1 cellular context compared by ENCODE assay signal in genomic region chr11:35340715-35341114, GRCh38.
TF ChIP-seq lines count a peak whose summit lies in the region.

No MANE protein-coding gene starts in this region.

TF ChIP-seq in HepG2, 621 proteins besides CTCF, POLR2A, EP300 and RAD21 (continued from another document and continues in another):
- TF ChIP-seq ETS1 (CRISPR knock-in tag; IDR thresholded peaks at IDR 0.05) = no peak
- no peak for TF ChIP-seq MYPOP (CRISPR knock-in tag; IDR thresholded peaks at IDR 0.05)
- TF ChIP-seq SMAD3 (CRISPR knock-in tag; IDR thresholded peaks at IDR 0.05) = 0 out of 2 replicates have a peak, but pooled peaks have one; percentile 56
- TF ChIP-seq FOXK1 (CRISPR knock-in tag; IDR thresholded peaks at IDR 0.05; ENCODE audit: borderline replicate concordance, low read depth) = peak; percentile 83; the same call in 1 of the 2 replicates
- TF ChIP-seq EEA1 (CRISPR knock-in tag; IDR thresholded peaks at IDR 0.05; ENCODE audit: borderline replicate concordance) = no peak
- TF ChIP-seq ZNF503 (CRISPR knock-in tag; IDR thresholded peaks at IDR 0.05) = peak; percentile 65; the same call in 1 of the 2 replicates
- no peak for TF ChIP-seq THYN1 (CRISPR knock-in tag; IDR thresholded peaks at IDR 0.05; ENCODE audit: borderline replicate concordance, low read depth)
- TF ChIP-seq MYC (CRISPR knock-in tag; IDR thresholded peaks at IDR 0.05; ENCODE audit: borderline replicate concordance) = no peak
- TF ChIP-seq ZKSCAN1 (IDR thresholded peaks at IDR 0.05; ENCODE audit: low read length) = no peak
- TF ChIP-seq ZNF580 (CRISPR knock-in tag; IDR thresholded peaks at IDR 0.05; ENCODE audit: borderline replicate concordance, low read depth) = peak; percentile 63; the same call in 1 of the 2 replicates
- peak; percentile 61 for TF ChIP-seq FOXP4 (CRISPR knock-in tag; IDR thresholded peaks at IDR 0.05)
- TF ChIP-seq ZNF839 (CRISPR knock-in tag; IDR thresholded peaks at IDR 0.05; ENCODE audit: borderline replicate concordance) = no peak
- TF ChIP-seq ZNF773 (CRISPR knock-in tag; IDR thresholded peaks at IDR 0.05; ENCODE audit: borderline replicate concordance) = no peak
- TF ChIP-seq GMEB2 (CRISPR knock-in tag; IDR thresholded peaks at IDR 0.05; ENCODE audit: low read depth) = no peak
- no peak for TF ChIP-seq ZNF446 (CRISPR knock-in tag; IDR thresholded peaks at IDR 0.05)
- peak; percentile 54; the same call in 1 of the 2 replicates for TF ChIP-seq ELF3 (CRISPR knock-in tag; IDR thresholded peaks at IDR 0.05)
- no peak for TF ChIP-seq ZNF441 (CRISPR knock-in tag; IDR thresholded peaks at IDR 0.05; ENCODE audit: borderline replicate concordance)
- TF ChIP-seq ISL2 (CRISPR knock-in tag; IDR thresholded peaks at IDR 0.05) = peak; percentile 72; the same call in 1 of the 2 replicates
- TF ChIP-seq ZNF547 (CRISPR knock-in tag; IDR thresholded peaks at IDR 0.05) = no peak
- no peak for TF ChIP-seq ZNF616 (CRISPR knock-in tag; IDR thresholded peaks at IDR 0.05; ENCODE audit: low read depth)
- TF ChIP-seq ZNF770 (CRISPR knock-in tag; IDR thresholded peaks at IDR 0.05) = no peak
- no peak for TF ChIP-seq ZNF589 (CRISPR knock-in tag; conservative IDR thresholded peaks at IDR 0.05)
- no peak for TF ChIP-seq ZNF292 (CRISPR knock-in tag; IDR thresholded peaks at IDR 0.05; ENCODE audit: borderline replicate concordance, low read depth)
- TF ChIP-seq RAD51 (IDR thresholded peaks at IDR 0.05; ENCODE audit: borderline replicate concordance) = no peak
- no peak for TF ChIP-seq ZNF367 (CRISPR knock-in tag; IDR thresholded peaks at IDR 0.05; ENCODE audit: borderline replicate concordance)
- no peak for TF ChIP-seq ZBTB46 (CRISPR knock-in tag; IDR thresholded peaks at IDR 0.05; ENCODE audit: borderline replicate concordance)
- no peak for TF ChIP-seq U2AF1 (optimal IDR thresholded peaks at IDR 0.05; ENCODE audit: low read depth, low read length)
- TF ChIP-seq ZNF558 (CRISPR knock-in tag; IDR thresholded peaks at IDR 0.05; ENCODE audit: borderline replicate concordance) = no peak
- 0 out of 2 replicates have a peak, but pooled peaks have one; percentile 26 for TF ChIP-seq SIX4 (CRISPR knock-in tag; IDR thresholded peaks at IDR 0.05)
- TF ChIP-seq ZNF792 (CRISPR knock-in tag; IDR thresholded peaks at IDR 0.05) = no peak
- TF ChIP-seq RNF219 (CRISPR knock-in tag; IDR thresholded peaks at IDR 0.05) = no peak
- peak; percentile 53 for TF ChIP-seq CREM (IDR thresholded peaks at IDR 0.05)
- TF ChIP-seq CREM (CRISPR knock-in tag; IDR thresholded peaks at IDR 0.05) = no peak
- peak; percentile 52; the same call in 1 of the 2 replicates for TF ChIP-seq AHDC1 (CRISPR knock-in tag; IDR thresholded peaks at IDR 0.05; ENCODE audit: borderline replicate concordance)
- TF ChIP-seq KAT2B (IDR thresholded peaks at IDR 0.05; ENCODE audit: borderline replicate concordance, low read depth, low read length) = no peak
- no peak for TF ChIP-seq MXD1 (CRISPR knock-in tag; IDR thresholded peaks at IDR 0.05)
- TF ChIP-seq TFAP4 (IDR thresholded peaks at IDR 0.05; ENCODE audit: borderline replicate concordance, low read depth) = no peak
